Comparison of ENCODE assay signal across 19 cellular contexts in the genomic region with DNA sequence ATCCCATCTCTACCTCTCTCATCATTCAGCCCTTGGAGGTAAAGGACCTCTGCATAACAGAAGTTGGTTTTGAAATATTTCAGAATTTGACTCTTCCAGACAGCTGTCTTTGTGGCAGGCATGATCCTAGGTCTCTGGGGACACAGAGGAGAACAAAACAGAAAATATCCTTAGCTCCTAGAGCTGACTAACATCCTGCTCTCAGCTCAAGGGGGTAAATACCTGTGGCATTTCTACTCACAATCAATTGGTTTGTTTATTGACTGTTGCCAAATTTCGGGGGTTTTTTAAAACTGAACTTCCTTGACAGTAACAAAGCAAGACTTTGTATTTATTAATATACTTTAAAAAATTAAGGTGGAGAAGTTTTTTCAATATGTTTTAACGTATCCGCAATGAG.
A peak's percentile ranks its signal among the peaks of the same experiment; 100 is the strongest.
DNase-seq lines count a peak whose midpoint lies in the region; ATAC-seq and TF ChIP-seq lines count a peak whose summit lies in the region.
"Had no signal": no experiment of that assay in that cellular context is flagged by ENCODE, and none has a peak within 500 bp of the region (broad histone marks: within the 10 kb centered on the region; RNA-seq: fewer than 3 reads in every experiment).

No MANE protein-coding gene starts in this region.

- H3K4me3 Mint-ChIP-seq in Calu3 (ENCODE audit: low read depth, unreplicated experiment) = peak overlapping the region; percentile 36
- no peak overlapping the region for H3K4me3 Mint-ChIP-seq in stimulated activated memory B cell treated with anti-CD40 and anti-IgM and Interleukin-4, amounts not matched to agents 10 μg/mL and 1 μg/mL and 100 μg/mL, for 72 hours
- H3K4me3 Mint-ChIP-seq: activated B cell treated with CpG ODN at 0.5 μM for 24 hours; activated CD8-positive, alpha-beta T cell treated with anti-CD3 and anti-CD28 coated beads for 36 hours; immature natural killer cell; stimulated activated effector memory CD8-positive, alpha-beta T cell treated with anti-CD3 and anti-CD28 coated beads, Interleukin-12 subunit alpha, Interleukin-12 subunit beta, amount 100 ng/mL, for 72 hours had no signal

- no peak for TF ChIP-seq CTCF in Calu3 (IDR thresholded peaks at IDR 0.05; ENCODE audit: unreplicated experiment)

- no peaks in the 10 kb centered on the region for H3K27me3 Mint-ChIP-seq in Calu3 (ENCODE audit: unreplicated experiment)
- no peaks in the 10 kb centered on the region for H3K27me3 Mint-ChIP-seq in stimulated activated memory B cell treated with anti-CD40 and anti-IgM and Interleukin-4, amounts not matched to agents 10 μg/mL and 1 μg/mL and 100 μg/mL, for 72 hours
- H3K27me3 Mint-ChIP-seq: activated B cell treated with CpG ODN at 0.5 μM for 24 hours; activated CD8-positive, alpha-beta T cell treated with anti-CD3 and anti-CD28 coated beads for 36 hours had no signal

- peak overlapping the region; percentile 73 for H3K27ac Mint-ChIP-seq in Calu3 (ENCODE audit: unreplicated experiment)
- no peak overlapping the region for H3K27ac Mint-ChIP-seq in stimulated activated memory B cell treated with anti-CD40 and anti-IgM and Interleukin-4, amounts not matched to agents 10 μg/mL and 1 μg/mL and 100 μg/mL, for 72 hours
- H3K27ac Mint-ChIP-seq: activated B cell treated with CpG ODN at 0.5 μM for 24 hours; activated CD8-positive, alpha-beta T cell treated with anti-CD3 and anti-CD28 coated beads for 36 hours; immature natural killer cell; stimulated activated effector memory CD8-positive, alpha-beta T cell treated with anti-CD3 and anti-CD28 coated beads, Interleukin-12 subunit alpha, Interleukin-12 subunit beta, amount 100 ng/mL, for 72 hours had no signal

- H3K9me3 ChIP-seq in MG63 = no peaks in the 10 kb centered on the region
- H3K9me3 ChIP-seq: colonic mucosa, heart left ventricle, right atrium auricular region had no signal

- H3K36me3 Mint-ChIP-seq in Calu3 (ENCODE audit: insufficient read depth, unreplicated experiment) = no peaks in the 10 kb centered on the region
- H3K36me3 Mint-ChIP-seq in stimulated activated memory B cell treated with anti-CD40 and anti-IgM and Interleukin-4, amounts not matched to agents 10 μg/mL and 1 μg/mL and 100 μg/mL, for 72 hours = no peaks in the 10 kb centered on the region
- H3K36me3 Mint-ChIP-seq: stimulated activated effector memory CD8-positive, alpha-beta T cell treated with anti-CD3 and anti-CD28 coated beads, Interleukin-12 subunit alpha, Interleukin-12 subunit beta, amount 100 ng/mL, for 72 hours had no signal

- no peak overlapping the region for H3K4me3 ChIP-seq in MG63
- H3K4me3 ChIP-seq: colonic mucosa, heart left ventricle, right atrium auricular region had no signal

- peak; percentile 38 for DNase-seq in Calu3
- DNase-seq in HT1080 (ENCODE audit: low read depth) = peak; percentile 31
- peak; percentile 16 for DNase-seq in astrocyte of the hippocampus (ENCODE audit: low read depth, low spot score)
- DNase-seq in myocyte (ENCODE audit: low read depth) = peak; percentile 86
- DNase-seq in MG63 = no peak
- DNase-seq in NK-92 treated with Interleukin-12 subunit alpha and Interleukin-12 subunit beta, amount 100 ng/mL, for 24 hours (lab: John Stamatoyannopoulos, UW) = no peak
- DNase-seq: activated B cell treated with CpG ODN at 0.5 μM for 24 hours; activated CD8-positive, alpha-beta T cell treated with anti-CD3 and anti-CD28 coated beads for 36 hours; activated naive CD4-positive, alpha-beta T cell treated with anti-CD3 and anti-CD28 coated beads, Interleukin-2, amount 50 U/mL, for 16 hours; activated T-cell treated with anti-CD3 and anti-CD28 coated beads, Interleukin-2, amount 50 U/mL, for 1 hour; colonic mucosa; heart left ventricle; immature natural killer cell; NCI-H2029; NCI-H524 treated with DMSO at 0.1 percent for 48 hours; SHP77 treated with DMSO at 0.1 percent for 48 hours had no signal

- peaks cover 38% of the 10 kb centered on the region for H3K4me1 Mint-ChIP-seq in Calu3 (ENCODE audit: low read depth, unreplicated experiment)
- H3K4me1 Mint-ChIP-seq in stimulated activated memory B cell treated with anti-CD40 and anti-IgM and Interleukin-4, amounts not matched to agents 10 μg/mL and 1 μg/mL and 100 μg/mL, for 72 hours = peaks cover 7% of the 10 kb centered on the region

- no TSS peak for BruUV-seq in Calu3 (replicated peaks; lab: Mats Ljungman, UMichigan)

- no peaks in the 10 kb centered on the region for H3K9me3 Mint-ChIP-seq in Calu3 (ENCODE audit: low read depth, unreplicated experiment)
- no peaks in the 10 kb centered on the region for H3K9me3 Mint-ChIP-seq in stimulated activated memory B cell treated with anti-CD40 and anti-IgM and Interleukin-4, amounts not matched to agents 10 μg/mL and 1 μg/mL and 100 μg/mL, for 72 hours
- H3K9me3 Mint-ChIP-seq: activated B cell treated with CpG ODN at 0.5 μM for 24 hours; activated CD8-positive, alpha-beta T cell treated with anti-CD3 and anti-CD28 coated beads for 36 hours; immature natural killer cell; stimulated activated effector memory CD8-positive, alpha-beta T cell treated with anti-CD3 and anti-CD28 coated beads, Interleukin-12 subunit alpha, Interleukin-12 subunit beta, amount 100 ng/mL, for 72 hours had no signal

- no peak for ATAC-seq in stimulated activated memory B cell treated with anti-CD40 and anti-IgM and Interleukin-4, amounts not matched to agents 10 μg/mL and 1 μg/mL and 100 μg/mL, for 72 hours
- ATAC-seq: activated CD8-positive, alpha-beta T cell treated with anti-CD3 and anti-CD28 coated beads for 36 hours; heart left ventricle; stimulated activated effector memory CD8-positive, alpha-beta T cell treated with anti-CD3 and anti-CD28 coated beads, Interleukin-12 subunit alpha, Interleukin-12 subunit beta, amount 100 ng/mL, for 72 hours had no signal

- no peaks in the 10 kb centered on the region for H3K36me3 ChIP-seq in MG63
- H3K36me3 ChIP-seq: colonic mucosa, heart left ventricle, right atrium auricular region had no signal

- no peaks in the 10 kb centered on the region for H3K27me3 ChIP-seq in MG63
- H3K27me3 ChIP-seq: colonic mucosa, heart left ventricle, right atrium auricular region had no signal

- intact Hi-C loops in Calu3 (cut with micrococcal nuclease; ENCODE audit: unreplicated experiment) = loop anchor here (5.0 kb wide), 3 partner anchors 34 to 161 kb away; partner anchors contain the start of gene SLC4A7

- CTCF ChIA-PET in Calu3 (lab: Charles Lee) = interaction anchor here (0.5 to 2.4 kb wide), 6 partner anchors 11 to 196 kb away, joined by 3 to 11 read pairs (median 5); partner anchors contain the start of gene EOMES

Comparison
In these comparisons a context has a peak if more than half of its experiments do, and no peak if none do; other contexts are left out.
1. DNase-seq: peak in Calu3 (single experiment), HT1080 (single experiment), astrocyte of the hippocampus (single experiment) and myocyte (single experiment); none in MG63 (single experiment) and NK-92 treated with Interleukin-12 subunit alpha and Interleukin-12 subunit beta, amount 100 ng/mL, for 24 hours (single experiment).